10 cellular contexts compared by ENCODE assay signal in the genomic region with DNA sequence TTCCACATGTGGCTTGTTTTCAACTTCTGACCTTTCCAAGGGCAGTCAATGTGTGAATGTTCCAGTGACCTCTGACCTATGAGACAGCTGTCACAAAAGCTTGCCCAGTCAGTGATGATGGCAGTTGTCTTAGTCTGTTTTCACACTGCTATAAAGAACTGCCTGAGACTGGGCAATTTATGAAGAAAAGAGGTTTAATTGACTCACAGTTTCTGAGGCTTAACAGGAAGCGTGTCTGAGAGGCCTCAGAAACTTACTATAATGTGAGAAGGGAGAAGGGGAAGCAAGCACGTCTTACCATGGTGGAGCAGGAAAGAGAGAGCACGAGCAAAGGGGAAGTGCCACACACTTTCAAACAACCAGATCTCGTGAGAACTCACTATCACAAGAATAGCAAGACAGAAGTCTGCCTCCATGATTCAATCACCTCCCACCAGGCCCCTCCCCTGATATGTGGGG.
DNase-seq lines count a peak whose midpoint lies in the region; ATAC-seq and TF ChIP-seq lines count a peak whose summit lies in the region.
"Had no signal": no experiment of that assay in that cellular context is flagged by ENCODE, and none has a peak within 500 bp of the region (broad histone marks: within the 10 kb centered on the region; RNA-seq: fewer than 3 reads in every experiment).

No MANE protein-coding gene starts in this region.

- no peaks in the 10 kb centered on the region for H3K4me1 Mint-ChIP-seq in MCF 10A (ENCODE audit: insufficient read depth, unreplicated experiment)
- peaks cover 5% of the 10 kb centered on the region for H3K4me1 Mint-ChIP-seq in stimulated activated naive CD8-positive, alpha-beta T cell treated with anti-CD3 and anti-CD28 coated beads, Interleukin-15, amount 100 ng/mL, for 72 hours
- H3K4me1 Mint-ChIP-seq: naive thymus-derived CD8-positive, alpha-beta T cell had no signal

- no peak for TF ChIP-seq CTCF in MCF 10A (IDR thresholded peaks at IDR 0.05; ENCODE audit: unreplicated experiment)
- no peak for TF ChIP-seq CTCF in mammary epithelial cell (conservative IDR thresholded peaks at IDR 0.05 in 1 of 2, IDR thresholded peaks at IDR 0.05 in 1 of 2; ENCODE audit: extremely low read depth in 1 of 2, insufficient read depth in 1 of 2, low read depth in 1 of 2, low read length in 2 of 2)

- peak overlapping the region; percentile 29 for H3K27ac Mint-ChIP-seq in MCF 10A (ENCODE audit: low read depth, unreplicated experiment)
- no peak overlapping the region for H3K27ac Mint-ChIP-seq in stimulated activated naive CD8-positive, alpha-beta T cell treated with anti-CD3 and anti-CD28 coated beads, Interleukin-15, amount 100 ng/mL, for 72 hours
- H3K27ac Mint-ChIP-seq: activated T-helper 1 cell treated with anti-CD3 and anti-CD28 coated beads, Interleukin-12 subunit alpha, Interleukin-12 subunit beta, Interleukin-2, Interleukin-4 antibody, amounts not matched to agents 30 ng/mL and 10 ng/mL and 1 ng/mL, durations not matched to agents 14 hours and 24 hours and 36 hours; naive thymus-derived CD8-positive, alpha-beta T cell had no signal

- no peak overlapping the region for H3K27ac ChIP-seq in mammary epithelial cell (ENCODE audit: insufficient read depth, low read depth, low read length)
- H3K27ac ChIP-seq in SJSA1: peak overlapping the region; percentile 55

- ATAC-seq in HG03196 (IDR thresholded peaks at IDR 0.05; ENCODE audit: unreplicated experiment): peak; percentile 70
- peak; percentile 57 for ATAC-seq in stimulated activated naive CD8-positive, alpha-beta T cell treated with anti-CD3 and anti-CD28 coated beads, Interleukin-15, amount 100 ng/mL, for 72 hours
- ATAC-seq: naive thymus-derived CD8-positive, alpha-beta T cell had no signal

- no peak overlapping the region for H3K4me3 Mint-ChIP-seq in MCF 10A (ENCODE audit: unreplicated experiment)
- H3K4me3 Mint-ChIP-seq in stimulated activated naive CD8-positive, alpha-beta T cell treated with anti-CD3 and anti-CD28 coated beads, Interleukin-15, amount 100 ng/mL, for 72 hours: no peak overlapping the region
- H3K4me3 Mint-ChIP-seq: activated T-helper 1 cell treated with anti-CD3 and anti-CD28 coated beads, Interleukin-12 subunit alpha, Interleukin-12 subunit beta, Interleukin-2, Interleukin-4 antibody, amounts not matched to agents 30 ng/mL and 10 ng/mL and 1 ng/mL, durations not matched to agents 14 hours and 24 hours and 36 hours; naive thymus-derived CD8-positive, alpha-beta T cell had no signal

- CTCF ChIA-PET in MCF 10A (lab: Yijun Ruan, JAX): interaction anchor here (0.6 to 1.4 kb wide), 2 partner anchors 9 to 80 kb away, joined by 3 to 4 read pairs; no protein-coding TSS in a partner anchor
- CTCF ChIA-PET in mammary epithelial cell (lab: Charles Lee; ENCODE audit: low non-redundant PET): no interaction called here

- H3K27me3 Mint-ChIP-seq in MCF 10A (ENCODE audit: insufficient read depth, unreplicated experiment): peaks cover 42% of the 10 kb centered on the region
- H3K27me3 Mint-ChIP-seq in stimulated activated naive CD8-positive, alpha-beta T cell treated with anti-CD3 and anti-CD28 coated beads, Interleukin-15, amount 100 ng/mL, for 72 hours: peaks cover 14% of the 10 kb centered on the region

- intact Hi-C loops in MCF 10A (cut with micrococcal nuclease): no loop called here
- intact Hi-C loops in mammary epithelial cell (cut with micrococcal nuclease): loop anchor here (10.0 kb wide), 1 partner anchor 69 kb away; no protein-coding TSS in a partner anchor

- H3K9me3 ChIP-seq in mammary epithelial cell (replicated peaks; ENCODE audit: insufficient read depth, low read length) (no peaks in the 10 kb centered on the region), SJSA1 (replicated peaks) (no peaks in the 10 kb centered on the region)

- H2AFZ ChIP-seq in mammary epithelial cell (ENCODE audit: low read depth, low read length): no peak overlapping the region

- POLR2A ChIA-PET in MCF 10A (lab: Yijun Ruan, JAX): no interaction called here

- H3K79me2 ChIP-seq in mammary epithelial cell (ENCODE audit: insufficient read depth, low read length): no peaks in the 10 kb centered on the region

- 74% methylated on average over 4 of the region's 4 CpGs for WGBS in mammary epithelial cell (ENCODE audit: low coverage, missing lambda C conversion rate)

- H3K4me1 ChIP-seq in mammary epithelial cell (ENCODE audit: insufficient read depth, low read length): no peaks in the 10 kb centered on the region
- H3K4me1 ChIP-seq in SJSA1 (replicated peaks): peaks cover 36% of the 10 kb centered on the region

- H3K9me3 Mint-ChIP-seq in MCF 10A (ENCODE audit: unreplicated experiment): no peaks in the 10 kb centered on the region
- H3K9me3 Mint-ChIP-seq in stimulated activated naive CD8-positive, alpha-beta T cell treated with anti-CD3 and anti-CD28 coated beads, Interleukin-15, amount 100 ng/mL, for 72 hours: peaks cover 0 to 1% of the 10 kb centered on the region in 2 donors
- H3K9me3 Mint-ChIP-seq: activated T-helper 1 cell treated with anti-CD3 and anti-CD28 coated beads, Interleukin-12 subunit alpha, Interleukin-12 subunit beta, Interleukin-2, Interleukin-4 antibody, amounts not matched to agents 30 ng/mL and 10 ng/mL and 1 ng/mL, durations not matched to agents 14 hours and 24 hours and 36 hours had no signal

- H3K36me3 ChIP-seq in mammary epithelial cell (ENCODE audit: insufficient read depth, low read length): no peaks in the 10 kb centered on the region
- H3K36me3 ChIP-seq in SJSA1: no peaks in the 10 kb centered on the region

- DNase-seq in MCF 10A (ENCODE audit: unreplicated experiment): no peak
- no peak for DNase-seq in mammary epithelial cell
- DNase-seq in SJSA1 (ENCODE audit: low read depth in 1 of 2, low spot score in 2 of 2): no peak
- DNase-seq in stimulated activated naive CD8-positive, alpha-beta T cell treated with anti-CD3 and anti-CD28 coated beads, Interleukin-15, amount 100 ng/mL, for 72 hours: no peak
- no peak for DNase-seq in COLO829 (ENCODE audit: low spot score)
- no peak for DNase-seq in effector CD4-positive, alpha-beta T cell
- DNase-seq in EL: no peak
- DNase-seq: naive thymus-derived CD8-positive, alpha-beta T cell had no signal

- dilution Hi-C loops in mammary epithelial cell (cut with HindIII; ENCODE audit: low sequenced_read_pairs): no loop called here

- no peak overlapping the region for H3K9ac ChIP-seq in mammary epithelial cell (ENCODE audit: insufficient read depth, low read length)

- no peaks in the 10 kb centered on the region for H3K27me3 ChIP-seq in mammary epithelial cell (ENCODE audit: insufficient read depth, low read length)
- H3K27me3 ChIP-seq in SJSA1 (replicated peaks): no peaks in the 10 kb centered on the region

- H3K36me3 Mint-ChIP-seq in MCF 10A (ENCODE audit: insufficient read depth, unreplicated experiment): no peaks in the 10 kb centered on the region
- H3K36me3 Mint-ChIP-seq: naive thymus-derived CD8-positive, alpha-beta T cell had no signal

- in situ Hi-C loops in mammary epithelial cell (cut with MboI; ENCODE audit: low sequenced_read_pairs in 2 of 2): loop anchor here (25.0 kb wide), 1 partner anchor 191 kb away; no protein-coding TSS in a partner anchor

- peaks cover 2% of the 10 kb centered on the region for H4K20me1 ChIP-seq in mammary epithelial cell (ENCODE audit: insufficient read depth, low read length)

- BruUV-seq in MCF 10A (replicated peaks; lab: Mats Ljungman, UMichigan): no TSS peak
- no TSS peak for BruUV-seq in mammary epithelial cell (replicated peaks; lab: Mats Ljungman, UMichigan)

- no peak overlapping the region for H3K4me3 ChIP-seq in mammary epithelial cell (replicated peaks in 1 of 3; ENCODE audit: insufficient read depth in 1 of 3, low read depth in 2 of 3, low read length in 3 of 3)
- H3K4me3 ChIP-seq in SJSA1: no peak overlapping the region

- H3K4me2 ChIP-seq in mammary epithelial cell (ENCODE audit: insufficient read depth, low read depth, low read length): no peak overlapping the region
